Comparison of ENCODE assay signal across 10 cellular contexts in the genomic region with DNA sequence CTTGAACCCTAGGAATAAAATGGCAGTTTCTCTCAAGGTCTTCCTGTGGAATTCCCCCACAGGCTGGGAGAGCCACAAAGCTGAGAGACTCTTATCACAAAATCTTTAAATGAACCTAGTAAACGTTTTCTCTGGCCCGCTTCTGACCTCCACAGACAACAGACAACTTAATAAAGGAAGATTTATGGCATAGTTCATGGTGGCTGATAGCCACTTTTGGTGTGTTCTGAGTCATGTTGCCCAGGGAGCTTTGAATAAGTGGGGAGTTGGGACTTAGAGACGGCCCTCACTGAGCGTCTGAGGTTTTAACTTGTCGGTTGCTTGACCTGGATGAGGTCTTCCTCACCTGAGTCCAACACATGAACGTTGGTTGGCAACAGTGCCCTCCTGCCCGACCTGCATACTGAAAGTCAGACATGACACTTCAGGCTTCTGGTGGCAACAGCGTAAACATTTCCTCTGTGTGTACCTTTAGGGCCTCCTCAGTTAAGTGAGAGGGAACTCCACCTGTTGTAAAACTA.
DNase-seq lines count a peak whose midpoint lies in the region; ATAC-seq and TF ChIP-seq lines count a peak whose summit lies in the region.
"Had no signal": no experiment of that assay in that cellular context is flagged by ENCODE, and none has a peak within 500 bp of the region (broad histone marks: within the 10 kb centered on the region; RNA-seq: fewer than 3 reads in every experiment).

No MANE protein-coding gene starts in this region.

- CTCF ChIA-PET in PC-9 (lab: Charles Lee), result interaction anchor here (1.1 kb wide), 1 partner anchor 47 kb away, joined by 3 read pairs; no protein-coding TSS in a partner anchor

- peak overlapping the region; percentile 26 for H3K4me2 ChIP-seq in PC-9

- peaks cover 50% of the 10 kb centered on the region for H3F3A ChIP-seq in PC-9 (ENCODE audit: insufficient read depth, low read depth)

- peaks cover 81% of the 10 kb centered on the region for H3K79me2 ChIP-seq in PC-9 (ENCODE audit: low read depth)

- no peaks in the 10 kb centered on the region for H3K9me3 ChIP-seq in PC-9 (ENCODE audit: insufficient read depth, low read depth)

- H3K27ac ChIP-seq in PC-9 (peak overlapping the region; percentile 71), foreskin keratinocyte (no peak overlapping the region)

- no peak overlapping the region for H3K4me3 ChIP-seq in PC-9

- intact Hi-C loops in PC-9 (cut with micrococcal nuclease; ENCODE audit: unreplicated experiment), result loop anchor here (1.0 kb wide), 1 partner anchor 47 kb away; no protein-coding TSS in a partner anchor

- H4K20me1 ChIP-seq in PC-9 (ENCODE audit: insufficient read depth), result no peaks in the 10 kb centered on the region

- ATAC-seq in foreskin keratinocyte (no peak), HG03039 (IDR thresholded peaks at IDR 0.05; ENCODE audit: unreplicated experiment) (no peak)
- peak; percentile 37 for ATAC-seq in stimulated activated naive CD8-positive, alpha-beta T cell treated with anti-CD3 and anti-CD28 coated beads, Interleukin-15, Interleukin-2, amounts not matched to agents 100 U/mL and 50 U/mL, for 24 hours

- H2AFZ ChIP-seq in PC-9, result no peak overlapping the region

- no peak for TF ChIP-seq CTCF in PC-9 (conservative IDR thresholded peaks at IDR 0.05)
- no peak for TF ChIP-seq CTCF in foreskin keratinocyte (conservative IDR thresholded peaks at IDR 0.05)

- POLR2A ChIA-PET in PC-9 (lab: Charles Lee; ENCODE audit: unreplicated experiment), result no interaction called here

- H3K4me1 ChIP-seq in PC-9 (replicated peaks; ENCODE audit: insufficient read depth) (peaks cover 79% of the 10 kb centered on the region), foreskin keratinocyte (peaks cover 32% of the 10 kb centered on the region)

- peaks cover 41% of the 10 kb centered on the region for H3K36me3 ChIP-seq in PC-9 (ENCODE audit: low read depth)

- DNase-seq in NCI-H2196 (lab: John Stamatoyannopoulos, UW; ENCODE audit: unreplicated experiment) (peak; percentile 25), NCI-H2196 treated with DMSO at 0.1 percent for 48 hours (lab: John Stamatoyannopoulos, UW; ENCODE audit: unreplicated experiment) (no peak), PC-9 (peak; percentile 56 to 76), foreskin keratinocyte (peak; percentile 10 to 38), superior temporal gyrus (ENCODE audit: extremely low spot score) (no peak)
- no peak for DNase-seq in stimulated activated naive CD8-positive, alpha-beta T cell treated with anti-CD3 and anti-CD28 coated beads, Interleukin-15, Interleukin-2, amounts not matched to agents 100 U/mL and 50 U/mL, for 24 hours
- DNase-seq in stimulated activated naive CD4-positive, alpha-beta T cell treated with Interleukin-2 at 50 U/mL for 16 hours (lab: John Stamatoyannopoulos, UW), result no peak
- DNase-seq: 8988T; activated CD4-positive, alpha-beta T cell treated with anti-CD3 and anti-CD28 coated beads, Interleukin-2, amount 50 U/mL, for 48 hours had no signal

- no peaks in the 10 kb centered on the region for H3K9me2 ChIP-seq in PC-9 (ENCODE audit: insufficient read depth)

- no TSS peak for BruUV-seq in PC-9 (replicated peaks; lab: Mats Ljungman, UMichigan)

- H3K27me3 ChIP-seq in PC-9 (ENCODE audit: insufficient read depth, low read depth) (no peaks in the 10 kb centered on the region), foreskin keratinocyte (no peaks in the 10 kb centered on the region)

Comparison
In these comparisons a context has a peak if more than half of its experiments do, and no peak if none do; other contexts are left out.
1. DNase-seq: peak in NCI-H2196 (single experiment), PC-9 (2 of 2) and foreskin keratinocyte (2 of 2); none in NCI-H2196 treated with DMSO at 0.1 percent for 48 hours (single experiment), stimulated activated naive CD8-positive, alpha-beta T cell treated with anti-CD3 and anti-CD28 coated beads, Interleukin-15, Interleukin-2, amounts not matched to agents 100 U/mL and 50 U/mL, for 24 hours (single experiment), stimulated activated naive CD4-positive, alpha-beta T cell treated with Interleukin-2 at 50 U/mL for 16 hours (single experiment) and superior temporal gyrus (single experiment).